In the genomic region with DNA sequence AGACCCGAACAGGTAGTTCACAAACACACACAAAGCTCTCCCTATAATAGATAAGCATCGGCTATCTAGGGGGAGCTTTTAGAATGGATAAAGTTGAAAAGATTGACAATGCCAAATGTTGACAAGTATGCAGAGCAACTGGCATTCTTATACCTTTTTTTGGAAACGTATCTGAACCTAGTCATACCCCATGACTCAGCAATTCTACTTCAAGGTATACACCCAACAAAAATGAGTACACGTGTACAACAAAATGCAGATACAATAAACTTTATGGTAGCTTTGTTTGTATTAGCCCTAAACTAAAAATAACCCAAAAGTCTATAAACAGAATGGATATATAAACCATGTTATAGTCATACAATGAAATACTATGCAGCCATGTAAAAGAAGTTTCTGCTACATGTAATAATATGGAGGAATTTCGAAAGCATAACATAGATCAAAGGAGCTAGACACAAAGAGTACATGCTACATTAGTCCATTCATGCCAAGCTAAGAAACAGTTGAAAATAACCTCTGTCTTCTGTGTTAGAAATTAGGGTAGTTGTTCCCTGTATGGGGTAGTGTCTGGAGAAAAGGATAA, we compare ENCODE assay signal across 33 cellular contexts.
"Had no signal": no experiment of that assay in that cellular context is flagged by ENCODE, and none has a peak within 500 bp of the region (broad histone marks: within the 10 kb centered on the region; RNA-seq: fewer than 3 reads in every experiment).

No MANE protein-coding gene starts in this region.

- DNase-seq: activated B cell treated with CpG ODN at 0.5 μM for 24 hours; activated CD4-positive, alpha-beta T cell treated with anti-CD3 and anti-CD28 coated beads for 48 hours; activated CD4-positive, alpha-beta T cell treated with anti-CD3 and anti-CD28 coated beads, Interleukin-2, amount 50 U/mL, for 1 hour; activated CD4-positive, alpha-beta T cell treated with anti-CD3 and anti-CD28 coated beads, Interleukin-2, amount 50 U/mL, for 48 hours; activated CD8-positive, alpha-beta memory T cell treated with anti-CD3 and anti-CD28 coated beads for 24 hours; activated CD8-positive, alpha-beta T cell treated with anti-CD3 and anti-CD28 coated beads for 36 hours; activated gamma-delta T cell; activated naive CD4-positive, alpha-beta T cell; activated naive CD4-positive, alpha-beta T cell treated with anti-CD3 and anti-CD28 coated beads, Interleukin-2, amount 10 ng/mL, durations not matched to agents 7 days and 5 days; activated naive CD8-positive, alpha-beta T cell treated with anti-CD3 and anti-CD28 coated beads, Interleukin-2, amount 10 ng/mL, durations not matched to agents 7 days and 5 days; activated T-cell treated with anti-CD3 and anti-CD28 coated beads, Interleukin-2, amount 50 U/mL, for 4 hours; central memory CD4-positive, alpha-beta T cell; dorsolateral prefrontal cortex; effector memory CD4-positive, alpha-beta T cell; endodermal cell; erythroblast; foreskin keratinocyte; gastrocnemius medialis; glutamatergic neuron; heart left ventricle; T-helper 17 cell; T1000; WERI-Rb-1 had no signal

- H3K4me3 ChIP-seq: ascending aorta, breast epithelium, cardiac muscle cell, coronary artery, dorsolateral prefrontal cortex, esophagus muscularis mucosa, gastrocnemius medialis, heart left ventricle had no signal

- H3K4me1 Mint-ChIP-seq: activated B cell treated with CpG ODN at 0.5 μM for 24 hours; activated naive CD4-positive, alpha-beta T cell treated with anti-CD3 and anti-CD28 coated beads, Interleukin-2, amount 10 ng/mL, durations not matched to agents 7 days and 5 days; activated naive CD8-positive, alpha-beta T cell treated with anti-CD3 and anti-CD28 coated beads, Interleukin-2, amount 10 ng/mL, durations not matched to agents 7 days and 5 days; T-helper 17 cell had no signal

- H3K4me3 Mint-ChIP-seq: activated B cell treated with CpG ODN at 0.5 μM for 24 hours; activated CD8-positive, alpha-beta T cell treated with anti-CD3 and anti-CD28 coated beads for 36 hours; activated naive CD4-positive, alpha-beta T cell treated with anti-CD3 and anti-CD28 coated beads, Interleukin-2, amount 10 ng/mL, durations not matched to agents 7 days and 5 days; activated naive CD8-positive, alpha-beta T cell treated with anti-CD3 and anti-CD28 coated beads, Interleukin-2, amount 10 ng/mL, durations not matched to agents 7 days and 5 days; activated T-cell treated with anti-CD3 and anti-CD28 coated beads, Interleukin-2, amount 50 U/mL, for 4 hours; brain; dendritic cell treated with granulocyte-macrophage colony-stimulating factor and Interleukin-4, amounts not matched to agents 40 ng/mL and 50 ng/mL, for 4 days; endodermal cell; T-helper 17 cell; T-helper 2 cell treated with Interferon-gamma antibody and Interleukin-4, amounts not matched to agents 5 μg/mL and 100 μg/mL, for 36 hours had no signal

- H3K9me3 Mint-ChIP-seq: activated CD8-positive, alpha-beta T cell treated with anti-CD3 and anti-CD28 coated beads for 36 hours had no signal

- H3K9me3 ChIP-seq: ascending aorta, breast epithelium, esophagus muscularis mucosa, gastrocnemius medialis, heart left ventricle had no signal

- H3K27me3 ChIP-seq: ascending aorta, breast epithelium, cardiac muscle cell, dorsolateral prefrontal cortex, esophagus muscularis mucosa, foreskin keratinocyte, gastrocnemius medialis, heart left ventricle had no signal

- H3K4me1 ChIP-seq: ascending aorta, breast epithelium, esophagus muscularis mucosa, foreskin keratinocyte, gastrocnemius medialis, heart left ventricle had no signal

- H3K36me3 Mint-ChIP-seq: activated naive CD4-positive, alpha-beta T cell treated with anti-CD3 and anti-CD28 coated beads, Interleukin-2, amount 10 ng/mL, durations not matched to agents 7 days and 5 days; activated naive CD4-positive, alpha-beta T cell treated with anti-CD3 and anti-CD28 coated beads, Interleukin-2, amount 50 U/mL, for 72 hours; activated naive CD8-positive, alpha-beta T cell treated with anti-CD3 and anti-CD28 coated beads, Interleukin-2, amount 10 ng/mL, durations not matched to agents 7 days and 5 days; brain had no signal

- ATAC-seq: activated CD4-positive, CD25-positive, alpha-beta regulatory T cell treated with anti-CD3 and anti-CD28 coated beads, Interleukin-2, amount 50 U/mL, for 24 hours; activated CD8-positive, alpha-beta T cell treated with anti-CD3 and anti-CD28 coated beads for 36 hours; activated naive CD4-positive, alpha-beta T cell treated with anti-CD3 and anti-CD28 coated beads, Interleukin-2, amount 50 U/mL, for 72 hours; activated T-cell treated with anti-CD3 and anti-CD28 coated beads, Interleukin-2, amount 50 U/mL, for 4 hours; foreskin keratinocyte; gastrocnemius medialis; heart left ventricle; T-helper 17 cell had no signal

- H3K27ac ChIP-seq: ascending aorta, breast epithelium, cardiac muscle cell, coronary artery, esophagus muscularis mucosa, foreskin keratinocyte, gastrocnemius medialis, heart left ventricle, WERI-Rb-1 had no signal

- H3K27me3 Mint-ChIP-seq: activated B cell treated with CpG ODN at 0.5 μM for 24 hours; activated CD8-positive, alpha-beta T cell treated with anti-CD3 and anti-CD28 coated beads for 36 hours; activated naive CD4-positive, alpha-beta T cell treated with anti-CD3 and anti-CD28 coated beads, Interleukin-2, amount 10 ng/mL, durations not matched to agents 7 days and 5 days; activated naive CD8-positive, alpha-beta T cell treated with anti-CD3 and anti-CD28 coated beads, Interleukin-2, amount 10 ng/mL, durations not matched to agents 7 days and 5 days; T-helper 17 cell had no signal

- H3K27ac Mint-ChIP-seq: activated B cell treated with CpG ODN at 0.5 μM for 24 hours; activated CD8-positive, alpha-beta T cell treated with anti-CD3 and anti-CD28 coated beads for 36 hours; activated naive CD4-positive, alpha-beta T cell treated with anti-CD3 and anti-CD28 coated beads, Interleukin-2, amount 10 ng/mL, durations not matched to agents 7 days and 5 days; activated naive CD4-positive, alpha-beta T cell treated with anti-CD3 and anti-CD28 coated beads, Interleukin-2, amount 50 U/mL, for 72 hours; activated naive CD8-positive, alpha-beta T cell treated with anti-CD3 and anti-CD28 coated beads, Interleukin-2, amount 10 ng/mL, durations not matched to agents 7 days and 5 days; dendritic cell treated with granulocyte-macrophage colony-stimulating factor and Interleukin-4, amounts not matched to agents 40 ng/mL and 50 ng/mL, for 4 days; endodermal cell; T-helper 17 cell; T-helper 2 cell treated with Interferon-gamma antibody and Interleukin-4, amounts not matched to agents 5 μg/mL and 100 μg/mL, for 36 hours had no signal

- H3K36me3 ChIP-seq: ascending aorta, breast epithelium, cardiac muscle cell, esophagus muscularis mucosa, gastrocnemius medialis, heart left ventricle, WERI-Rb-1 had no signal
